9 cellular contexts compared by ENCODE assay signal in genomic region chr1:16145030-16145987, GRCh38. TPM values are rescaled to one million over a fixed set of nuclear protein-coding genes. Genes with fewer than 3 reads are reported as not detected.
DNase-seq lines count a peak whose midpoint lies in the region; ATAC-seq and TF ChIP-seq lines count a peak whose summit lies in the region.
"Had no signal": no experiment of that assay in that cellular context is flagged by ENCODE, and none has a peak within 500 bp of the region (broad histone marks: within the 10 kb centered on the region; RNA-seq: fewer than 3 reads in every experiment).

No MANE protein-coding gene starts in this region.

- H3K9me3 ChIP-seq in colonic mucosa, result no peaks in the 10 kb centered on the region
- no peaks in the 10 kb centered on the region for H3K9me3 ChIP-seq in liver (ENCODE audit: control insufficient read depth in 4 of 4, low read length in 3 of 4)

- intact Hi-C loops in colonic mucosa (cut with DNase I), result no loop called here

- no peaks in the 10 kb centered on the region for H3K27me3 ChIP-seq in colonic mucosa
- no peaks in the 10 kb centered on the region for H3K27me3 ChIP-seq in liver (ENCODE audit: control insufficient read depth in 4 of 4, insufficient read depth in 4 of 4, low read length in 3 of 4)

- TF ChIP-seq CTCF in colonic mucosa (IDR thresholded peaks at IDR 0.05), result no peak
- no peak for TF ChIP-seq CTCF in liver (IDR thresholded peaks at IDR 0.05; ENCODE audit: low read depth, low read length, missing input control)

- H3K36me3 ChIP-seq in colonic mucosa, result peaks cover 6% of the 10 kb centered on the region
- peaks cover 6 to 28% (median 9%) of the 10 kb centered on the region in 4 donors for H3K36me3 ChIP-seq in liver (ENCODE audit: control insufficient read depth in 4 of 4, insufficient read depth in 3 of 4, low read depth in 1 of 4, low read length in 3 of 4)
- H3K36me3 ChIP-seq in urinary bladder (ENCODE audit: insufficient read depth), result no peaks in the 10 kb centered on the region

- 19% methylated on average over 28 of the region's 28 CpGs for WGBS in liver
- WGBS in urinary bladder, result 34% methylated on average over 28 of the region's 28 CpGs

- H3K27ac ChIP-seq in colonic mucosa, result peak overlapping the region; percentile 71
- H3K27ac ChIP-seq in liver (ENCODE audit: low read depth in 1 of 2, low read length in 2 of 2), result peak overlapping the region; percentile 85 to 91
- H3K27ac ChIP-seq in urinary bladder (ENCODE audit: low read depth), result peak overlapping the region; percentile 33

- H3K9ac ChIP-seq in colonic mucosa (ENCODE audit: low read depth in 2 of 2, low read length in 2 of 2) (peak overlapping the region; percentile 42 to 81), liver (ENCODE audit: low read depth in 1 of 2, low read length in 2 of 2) (peak overlapping the region; percentile 27 to 46)

- H3K4me1 ChIP-seq in colonic mucosa (peaks cover 15% of the 10 kb centered on the region), liver (ENCODE audit: control insufficient read depth in 4 of 4, insufficient read depth in 4 of 4, low read length in 3 of 4) (peaks cover 18 to 57% (median 48%) of the 10 kb centered on the region in 4 donors), urinary bladder (ENCODE audit: insufficient read depth) (no peaks in the 10 kb centered on the region)

- DNase-seq in 8988T, result peak; percentile 70
- peak; percentile 90 for DNase-seq in LoVo (ENCODE audit: low spot score)
- DNase-seq in colonic mucosa, result peak; percentile 88
- DNase-seq in NCI-H446 (lab: John Stamatoyannopoulos, UW), result no peak
- DNase-seq: DND-41 had no signal

- ATAC-seq in HG03460 (IDR thresholded peaks at IDR 0.05; ENCODE audit: unreplicated experiment) (no peak), HG02763 (IDR thresholded peaks at IDR 0.05; ENCODE audit: unreplicated experiment) (no peak)

- H3K4me3 ChIP-seq in colonic mucosa, result peak overlapping the region; percentile 11
- peak overlapping the region in 2 of 3 donors; percentile 28 to 49 for H3K4me3 ChIP-seq in liver (ENCODE audit: low read depth in 1 of 3, low read length in 3 of 3)
- no peak overlapping the region for H3K4me3 ChIP-seq in urinary bladder (ENCODE audit: low read depth, low read length)

- peak; percentile 9 to 14 for TF ChIP-seq RAD21 in liver (IDR thresholded peaks at IDR 0.05)

TF ChIP-seq in liver, 16 proteins besides CTCF, POLR2A, EP300 and RAD21:
- TF ChIP-seq SP1 (IDR thresholded peaks at IDR 0.05) (peak; percentile 46), HNF4A (conservative IDR thresholded peaks at IDR 0.05) (peak; percentile 16 to 50), GABPA (IDR thresholded peaks at IDR 0.05 in 1 of 2, conservative IDR thresholded peaks at IDR 0.05 in 1 of 2) (peak in 1 of 2 donors; percentile 45), ATF3 (IDR thresholded peaks at IDR 0.05) (no peak), NR2F2 (IDR thresholded peaks at IDR 0.05) (peak; percentile 84), FOXA2 (IDR thresholded peaks at IDR 0.05) (no peak), RXRA (IDR thresholded peaks at IDR 0.05) (peak; percentile 64 to 69), JUND (IDR thresholded peaks at IDR 0.05) (peak in 1 of 2 donors; percentile 8), FOXA1 (IDR thresholded peaks at IDR 0.05) (no peak), HNF4G (IDR thresholded peaks at IDR 0.05) (no peak)
- TF ChIP-seq, protein P1, sequence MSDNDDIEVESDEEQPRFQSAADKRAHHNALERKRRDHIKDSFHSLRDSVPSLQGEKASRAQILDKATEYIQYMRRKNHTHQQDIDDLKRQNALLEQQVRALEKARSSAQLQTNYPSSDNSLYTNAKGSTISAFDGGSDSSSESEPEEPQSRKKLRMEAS (IDR thresholded peaks at IDR 0.05), result peak; percentile 37
- TF ChIP-seq, protein P2, sequence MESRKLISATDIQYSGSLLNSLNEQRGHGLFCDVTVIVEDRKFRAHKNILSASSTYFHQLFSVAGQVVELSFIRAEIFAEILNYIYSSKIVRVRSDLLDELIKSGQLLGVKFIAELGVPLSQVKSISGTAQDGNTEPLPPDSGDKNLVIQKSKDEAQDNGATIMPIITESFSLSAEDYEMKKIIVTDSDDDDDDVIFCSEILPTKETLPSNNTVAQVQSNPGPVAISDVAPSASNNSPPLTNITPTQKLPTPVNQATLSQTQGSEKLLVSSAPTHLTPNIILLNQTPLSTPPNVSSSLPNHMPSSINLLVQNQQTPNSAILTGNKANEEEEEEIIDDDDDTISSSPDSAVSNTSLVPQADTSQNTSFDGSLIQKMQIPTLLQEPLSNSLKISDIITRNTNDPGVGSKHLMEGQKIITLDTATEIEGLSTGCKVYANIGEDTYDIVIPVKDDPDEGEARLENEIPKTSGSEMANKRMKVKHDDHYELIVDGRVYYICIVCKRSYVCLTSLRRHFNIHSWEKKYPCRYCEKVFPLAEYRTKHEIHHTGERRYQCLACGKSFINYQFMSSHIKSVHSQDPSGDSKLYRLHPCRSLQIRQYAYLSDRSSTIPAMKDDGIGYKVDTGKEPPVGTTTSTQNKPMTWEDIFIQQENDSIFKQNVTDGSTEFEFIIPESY (IDR thresholded peaks at IDR 0.05), result no peak

RNA-seq across cellular contexts. Expression of gene EPHA2, which starts 10.6 kb away (rescaled TPM):
- total RNA-seq in colonic mucosa, result 10 to 100 TPM; 15.7 to 40.8 TPM
- total RNA-seq in liver, result 10 to 100 TPM in 1 of 2 donors, 1 to 10 TPM in 1; 5.8 to 11.1 TPM
- 1 to 10 TPM; 2.9 to 7.9 TPM for polyA plus RNA-seq in liver
- total RNA-seq in urinary bladder, result 11.3 TPM
- 16.2 TPM for polyA plus RNA-seq in urinary bladder

Comparison
In these comparisons a context has a peak if more than half of its experiments do, and no peak if none do; other contexts are left out.
1. DNase-seq: peak in 8988T (single experiment), LoVo (single experiment) and colonic mucosa (single experiment); none in NCI-H446 (0 of 2).
2. H3K27ac ChIP-seq: peak in every context shown above with its lines; median percentile 88 in liver; 71 in colonic mucosa; 33 in urinary bladder.